ENCODE assay signal across 8 cellular contexts in the genomic region with DNA sequence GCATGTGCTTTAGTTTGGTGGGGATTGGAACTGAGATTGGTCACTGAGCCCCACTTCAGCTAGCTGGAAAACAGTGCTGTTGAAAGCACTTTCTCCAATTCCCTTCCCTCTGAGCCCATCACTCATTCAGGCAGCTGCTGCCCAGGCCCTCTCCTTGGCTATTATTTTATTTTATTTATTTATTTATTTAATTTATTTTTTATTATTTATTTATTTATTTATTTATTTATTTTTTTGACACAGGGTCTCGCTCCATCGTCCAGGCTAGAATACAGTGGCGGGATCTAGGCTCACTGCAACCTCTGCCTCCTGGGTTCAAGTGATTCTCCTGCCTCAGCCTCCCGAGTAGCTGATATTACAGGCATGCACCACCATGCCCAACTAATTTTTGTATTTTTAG.
"Had no signal": no experiment of that assay in that cellular context is flagged by ENCODE, and none has a peak within 500 bp of the region (broad histone marks: within the 10 kb centered on the region; RNA-seq: fewer than 3 reads in every experiment).

No MANE protein-coding gene starts in this region.

- H3K36me3 Mint-ChIP-seq: IgD-negative memory B cell had no signal

- H3K27ac Mint-ChIP-seq: H9, HFFc6, IgD-negative memory B cell had no signal

- H3K4me1 Mint-ChIP-seq: IgD-negative memory B cell had no signal

- ATAC-seq: HepG2 had no signal

- H3K27ac ChIP-seq: KMS-11 had no signal

- H3K9me3 Mint-ChIP-seq: H9, HFFc6, IgD-negative memory B cell had no signal

- DNase-seq: GOT3, H9, HCEC 1CT, HFFc6, Karpas-422 had no signal

- H3K4me3 Mint-ChIP-seq: H9, HFFc6, IgD-negative memory B cell had no signal
